ENCODE assay signal across 22 cellular contexts in genomic region chr6:115663681-115664080, GRCh38.
DNase-seq lines count a peak whose midpoint lies in the region; TF ChIP-seq lines count a peak whose summit lies in the region.
"Had no signal": no experiment of that assay in that cellular context is flagged by ENCODE, and none has a peak within 500 bp of the region (broad histone marks: within the 10 kb centered on the region; RNA-seq: fewer than 3 reads in every experiment).

No MANE protein-coding gene starts in this region.

- no peaks in the 10 kb centered on the region for H4K20me1 ChIP-seq in neural cell (ENCODE audit: insufficient read depth)
- H4K20me1 ChIP-seq: BLaER1 had no signal

- BruUV-seq in A673 (replicated peaks; lab: Mats Ljungman, UMichigan), result no TSS peak

- H3K36me3 ChIP-seq in neural cell (ENCODE audit: insufficient read depth, low read length) (no peaks in the 10 kb centered on the region), ovary (no peaks in the 10 kb centered on the region), A673 (ENCODE audit: insufficient read depth, low read length, poor library complexity, severe bottlenecking) (no peaks in the 10 kb centered on the region)
- H3K36me3 ChIP-seq: BE2C, BLaER1 had no signal

- intact Hi-C loops in ovary (cut with DNase I) (no loop called here), A673 (cut with micrococcal nuclease; ENCODE audit: unreplicated experiment) (no loop called here)

- TF ChIP-seq CTCF in neural cell (IDR thresholded peaks at IDR 0.05; ENCODE audit: poor library complexity, severe bottlenecking), result no peak
- no peak for TF ChIP-seq CTCF in ovary (IDR thresholded peaks at IDR 0.05)
- no peak for TF ChIP-seq CTCF in A673 (conservative IDR thresholded peaks at IDR 0.05; ENCODE audit: low read depth, low read length)

- peak; percentile 33 for DNase-seq in NCI-H2227 (lab: John Stamatoyannopoulos, UW; ENCODE audit: unreplicated experiment)
- DNase-seq in NCI-H2227 treated with DMSO at 0.1 percent for 48 hours (lab: John Stamatoyannopoulos, UW), result no peak
- no peak for DNase-seq in ovary
- no peak for DNase-seq in A673 (ENCODE audit: low spot score)
- DNase-seq: ACHN; BE2C; C1 segment of cervical spinal cord; CD4-positive, alpha-beta memory T cell; CD4-positive, CD25-positive, alpha-beta regulatory T cell; CD8-positive, alpha-beta memory T cell; COR-L47; DMS 273 treated with DMSO at 0.1 percent for 48 hours; DMS153; DMS79; DND-41; EL; GDM1 had no signal

- H3K27me3 ChIP-seq in neural cell (ENCODE audit: insufficient read depth, low read depth, low read length) (no peaks in the 10 kb centered on the region), ovary (no peaks in the 10 kb centered on the region), A673 (replicated peaks; ENCODE audit: insufficient read depth, low read depth, low read length, poor library complexity) (no peaks in the 10 kb centered on the region)
- H3K27me3 ChIP-seq: BE2C, BLaER1 had no signal

- TF ChIP-seq POLR2A in ovary (IDR thresholded peaks at IDR 0.05), result no peak

- no peak overlapping the region for H2AFZ ChIP-seq in neural cell (ENCODE audit: low read depth, low read length)

- TF ChIP-seq EP300 in neural cell (conservative IDR thresholded peaks at IDR 0.05; ENCODE audit: poor library complexity, severe bottlenecking) (peak; percentile 96), ovary (IDR thresholded peaks at IDR 0.05) (no peak)

- CTCF ChIA-PET in A673 (lab: Charles Lee), result no interaction called here

- no peaks in the 10 kb centered on the region for H3K79me2 ChIP-seq in neural cell (replicated peaks; ENCODE audit: insufficient read depth, low read length)

- H3K4me1 ChIP-seq in ovary (ENCODE audit: insufficient read depth) (no peaks in the 10 kb centered on the region), A673 (ENCODE audit: insufficient read depth, low read length, poor library complexity, severe bottlenecking) (no peaks in the 10 kb centered on the region)
- H3K4me1 ChIP-seq: A549, BE2C, BLaER1 had no signal

- H3K4me2 ChIP-seq in neural cell (ENCODE audit: low read length), result no peak overlapping the region
- H3K4me2 ChIP-seq: A549, BLaER1 had no signal

- no peak overlapping the region for H3K9ac ChIP-seq in neural cell (ENCODE audit: low read length)
- H3K9ac ChIP-seq: BLaER1 had no signal

- 64 to 73% (median 66%) methylated on average over 3 of the region's 3 CpGs for WGBS in ovary, 3 donors

- H3K9me2 ChIP-seq in neural cell (ENCODE audit: insufficient read depth, low read length), result no peaks in the 10 kb centered on the region

- H3K9me3 ChIP-seq in neural cell (ENCODE audit: low read length), result no peaks in the 10 kb centered on the region
- H3K9me3 ChIP-seq in ovary, result no peaks in the 10 kb centered on the region
- no peaks in the 10 kb centered on the region for H3K9me3 ChIP-seq in A673 (ENCODE audit: low read depth, low read length, poor library complexity, severe bottlenecking)
- H3K9me3 ChIP-seq: A549, BE2C, BLaER1 had no signal

- H3K27ac ChIP-seq in neural cell (ENCODE audit: low read length), result peak overlapping the region; percentile 60
- H3K27ac ChIP-seq in ovary, result no peak overlapping the region
- no peak overlapping the region for H3K27ac ChIP-seq in A673 (ENCODE audit: low read depth, low read length, poor library complexity, severe bottlenecking)
- H3K27ac ChIP-seq: 22Rv1, A549, BLaER1 had no signal

- no peaks in the 10 kb centered on the region for H3F3A ChIP-seq in neural cell (ENCODE audit: insufficient read depth, low read length, poor library complexity, severe bottlenecking)

- POLR2A ChIA-PET in A673 (lab: Charles Lee; ENCODE audit: low non-redundant PET), result no interaction called here

- TF ChIP-seq RAD21 in neural cell (conservative IDR thresholded peaks at IDR 0.05), result no peak

- H3K4me3 ChIP-seq in neural cell (ENCODE audit: low read length), result no peak overlapping the region
- no peak overlapping the region for H3K4me3 ChIP-seq in ovary
- H3K4me3 ChIP-seq in A673 (ENCODE audit: low read depth, low read length, poor library complexity, severe bottlenecking), result no peak overlapping the region
- H3K4me3 ChIP-seq: A549, BLaER1, GM12878 had no signal

TF ChIP-seq in neural cell, 6 proteins besides CTCF, POLR2A, EP300 and RAD21:
- TF ChIP-seq SMC3 (conservative IDR thresholded peaks at IDR 0.05; ENCODE audit: poor library complexity) (no peak), POLR2AphosphoS5 (IDR thresholded peaks at IDR 0.05) (peak; percentile 91)
